In the genomic region with DNA sequence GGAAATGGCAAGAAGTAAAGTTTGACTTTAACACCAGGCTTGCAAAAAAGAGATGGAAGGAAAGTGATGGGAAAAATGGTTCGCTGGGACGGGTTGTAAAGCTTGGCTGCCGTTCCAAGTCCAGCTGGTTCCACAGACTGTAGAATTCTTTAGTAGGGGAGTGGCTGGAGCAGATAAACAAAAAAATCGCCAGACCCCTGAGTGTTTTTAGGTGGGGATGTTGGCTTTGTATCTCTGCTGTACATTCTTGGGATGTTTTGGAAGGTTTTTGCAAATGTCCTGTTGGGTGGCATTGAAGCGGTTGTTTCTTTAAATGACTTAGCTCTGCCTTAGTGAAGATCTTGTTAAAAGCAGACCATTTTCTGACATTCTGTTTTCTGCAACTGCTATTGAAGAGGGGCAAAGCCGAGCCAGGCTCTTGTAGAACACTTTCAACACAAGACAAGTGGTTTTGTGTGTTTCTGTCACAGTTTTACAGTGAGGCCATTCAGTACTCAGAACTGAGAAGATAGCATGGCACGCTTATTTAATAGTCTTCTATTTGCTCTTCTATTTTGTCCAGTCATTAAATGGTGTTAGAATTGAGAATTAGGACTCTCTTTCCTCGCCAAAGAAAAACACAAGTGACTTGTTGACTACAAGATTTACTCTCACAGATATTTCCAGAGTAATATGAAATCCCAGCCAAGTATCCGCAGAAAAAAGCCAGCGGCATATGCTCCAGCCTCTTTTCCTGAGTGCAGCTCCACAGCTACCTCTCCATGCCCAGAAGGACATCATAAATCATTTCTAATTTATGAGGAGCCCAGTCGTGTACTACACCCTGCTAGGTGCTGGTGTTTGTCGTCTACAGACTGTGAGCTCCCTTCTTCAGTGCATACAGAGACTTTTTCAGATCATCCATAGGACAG, we compare ENCODE assay signal across 10 cellular contexts.
DNase-seq lines count a peak whose midpoint lies in the region; ATAC-seq and TF ChIP-seq lines count a peak whose summit lies in the region.
"Had no signal": no experiment of that assay in that cellular context is flagged by ENCODE, and none has a peak within 500 bp of the region (broad histone marks: within the 10 kb centered on the region; RNA-seq: fewer than 3 reads in every experiment).

No MANE protein-coding gene starts in this region.

- peaks cover 11% of the 10 kb centered on the region for H3K4me1 Mint-ChIP-seq in stimulated activated effector memory CD8-positive, alpha-beta T cell treated with anti-CD3 and anti-CD28 coated beads, Interleukin-12 subunit alpha, Interleukin-12 subunit beta, amount 100 ng/mL, for 72 hours
- H3K4me1 Mint-ChIP-seq in endothelial cell (ENCODE audit: unreplicated experiment) = peaks cover 56% of the 10 kb centered on the region

- ATAC-seq in stimulated activated effector memory CD8-positive, alpha-beta T cell treated with anti-CD3 and anti-CD28 coated beads, Interleukin-12 subunit alpha, Interleukin-12 subunit beta, amount 100 ng/mL, for 72 hours = no peak
- ATAC-seq in GM18868 (IDR thresholded peaks at IDR 0.05; ENCODE audit: unreplicated experiment) = no peak

- DNase-seq in HT-29 (ENCODE audit: low spot score) = peak; percentile 54
- peak; percentile 44 for DNase-seq in astrocyte of the hippocampus (ENCODE audit: low read depth, low spot score)
- DNase-seq in islet precursor cell = peak; percentile 60
- DNase-seq in stimulated activated effector memory CD8-positive, alpha-beta T cell treated with anti-CD3 and anti-CD28 coated beads, Interleukin-12 subunit alpha, Interleukin-12 subunit beta, amount 100 ng/mL, for 72 hours (ENCODE audit: low spot score in 2 of 2) = no peak
- DNase-seq in GM10266 (ENCODE audit: extremely low spot score) = no peak
- DNase-seq in stimulated activated CD4-positive, alpha-beta T cell treated with anti-CD3 and anti-CD28 coated beads, Interleukin-15, amount 100 ng/mL, for 24 hours = no peak
- no peak for DNase-seq in endothelial cell (ENCODE audit: low spot score)
- DNase-seq: activated CD4-positive, alpha-beta T cell treated with anti-CD3 and anti-CD28 coated beads for 48 hours; NCI-H526 treated with DMSO at 0.1 percent for 48 hours had no signal

- H3K4me3 Mint-ChIP-seq in stimulated activated effector memory CD8-positive, alpha-beta T cell treated with anti-CD3 and anti-CD28 coated beads, Interleukin-12 subunit alpha, Interleukin-12 subunit beta, amount 100 ng/mL, for 72 hours = no peak overlapping the region
- no peak overlapping the region for H3K4me3 Mint-ChIP-seq in endothelial cell (ENCODE audit: unreplicated experiment)

- H3K27ac Mint-ChIP-seq in stimulated activated effector memory CD8-positive, alpha-beta T cell treated with anti-CD3 and anti-CD28 coated beads, Interleukin-12 subunit alpha, Interleukin-12 subunit beta, amount 100 ng/mL, for 72 hours = peak overlapping the region; percentile 0
- H3K27ac Mint-ChIP-seq in endothelial cell (ENCODE audit: unreplicated experiment) = no peak overlapping the region

- no peak for TF ChIP-seq CTCF in GM10266 (IDR thresholded peaks at IDR 0.05; ENCODE audit: control insufficient read depth, insufficient read depth, low read depth, missing control alignments)
- no peak for TF ChIP-seq CTCF in endothelial cell (IDR thresholded peaks at IDR 0.05; ENCODE audit: unreplicated experiment)

- H3K9me3 Mint-ChIP-seq in stimulated activated effector memory CD8-positive, alpha-beta T cell treated with anti-CD3 and anti-CD28 coated beads, Interleukin-12 subunit alpha, Interleukin-12 subunit beta, amount 100 ng/mL, for 72 hours = no peaks in the 10 kb centered on the region
- H3K9me3 Mint-ChIP-seq in endothelial cell (ENCODE audit: unreplicated experiment) = no peaks in the 10 kb centered on the region

- no peaks in the 10 kb centered on the region for H3K36me3 Mint-ChIP-seq in stimulated activated effector memory CD8-positive, alpha-beta T cell treated with anti-CD3 and anti-CD28 coated beads, Interleukin-12 subunit alpha, Interleukin-12 subunit beta, amount 100 ng/mL, for 72 hours
- H3K36me3 Mint-ChIP-seq in endothelial cell (ENCODE audit: low read depth, unreplicated experiment) = peaks cover 12% of the 10 kb centered on the region

- H3K27me3 Mint-ChIP-seq in endothelial cell (ENCODE audit: unreplicated experiment) = peaks cover 2% of the 10 kb centered on the region

Comparison
In these comparisons a context has a peak if more than half of its experiments do, and no peak if none do; other contexts are left out.
1. DNase-seq: peak in HT-29 (single experiment), astrocyte of the hippocampus (single experiment) and islet precursor cell (single experiment); none in stimulated activated effector memory CD8-positive, alpha-beta T cell treated with anti-CD3 and anti-CD28 coated beads, Interleukin-12 subunit alpha, Interleukin-12 subunit beta, amount 100 ng/mL, for 72 hours (0 of 2), GM10266 (single experiment), stimulated activated CD4-positive, alpha-beta T cell treated with anti-CD3 and anti-CD28 coated beads, Interleukin-15, amount 100 ng/mL, for 24 hours (single experiment) and endothelial cell (single experiment).